34 cellular contexts compared by ENCODE assay signal in the genomic region with DNA sequence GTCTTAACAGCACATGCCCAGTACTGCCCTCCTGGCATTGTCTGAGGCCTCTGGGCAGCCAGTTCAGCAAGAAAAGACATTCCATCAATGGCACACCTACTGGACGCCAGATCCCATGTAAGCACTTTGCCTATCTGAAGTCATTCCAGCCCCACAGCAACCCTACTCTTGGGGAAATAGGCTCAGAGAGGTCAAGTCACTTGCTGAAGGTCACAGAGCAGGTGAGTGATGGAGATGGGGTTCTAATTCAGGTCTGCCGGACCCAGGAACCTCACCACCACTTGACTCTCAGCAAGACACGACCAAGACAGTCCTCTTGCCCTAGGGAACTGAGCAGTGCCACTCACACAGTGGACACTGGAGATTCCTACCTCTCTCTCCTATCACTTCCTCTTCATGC.
"Had no signal": no experiment of that assay in that cellular context is flagged by ENCODE, and none has a peak within 500 bp of the region (broad histone marks: within the 10 kb centered on the region; RNA-seq: fewer than 3 reads in every experiment).

No MANE protein-coding gene starts in this region.

- H3K9me3 ChIP-seq: adrenal gland, ascending aorta, body of pancreas, breast epithelium had no signal

- H3K36me3 ChIP-seq: adrenal gland, ascending aorta, brain microvascular endothelial cell, breast epithelium, cardiac muscle cell had no signal

- DNase-seq: activated effector memory CD4-positive, alpha-beta T cell treated with anti-CD3 and anti-CD28 coated beads, Interleukin-2, amount 50 U/mL, for 16 hours; activated effector memory CD4-positive, alpha-beta T cell treated with Interleukin-2 at 50 U/mL for 16 hours; activated gamma-delta T cell; activated gamma-delta T cell treated with Interleukin-2 at 50 U/mL for 16 hours; activated naive CD4-positive, alpha-beta T cell; activated naive CD4-positive, alpha-beta T cell treated with anti-CD3 and anti-CD28 coated beads for 36 hours; activated naive CD4-positive, alpha-beta T cell treated with anti-CD3 and anti-CD28 coated beads, Interleukin-2, amount 10 ng/mL, durations not matched to agents 7 days and 5 days; activated naive CD4-positive, alpha-beta T cell treated with anti-CD3 and anti-CD28 coated beads, Interleukin-2, amount 50 U/mL, for 16 hours; activated naive CD4-positive, alpha-beta T cell treated with Interleukin-2 at 50 U/mL for 16 hours; activated naive CD8-positive, alpha-beta T cell treated with anti-CD3 and anti-CD28 coated beads for 36 hours; activated naive CD8-positive, alpha-beta T cell treated with anti-CD3 and anti-CD28 coated beads, Interleukin-2, amount 10 ng/mL, durations not matched to agents 7 days and 5 days; activated naive CD8-positive, alpha-beta T cell treated with anti-CD3 and anti-CD28 coated beads, Interleukin-2, amount 50 U/mL, for 24 hours; activated T-cell treated with anti-CD3 and anti-CD28 coated beads, Interleukin-2, amount 50 U/mL, for 1 hour; activated T-cell treated with anti-CD3 and anti-CD28 coated beads, Interleukin-2, amount 50 U/mL, for 24 hours; activated T-cell treated with anti-CD3 and anti-CD28 coated beads, Interleukin-2, amount 50 U/mL, for 4 hours; activated T-cell treated with anti-CD3 and anti-CD28 coated beads, Interleukin-2, amount 50 U/mL, for 48 hours; activated T-cell treated with anti-CD3 and anti-CD28 coated beads, Interleukin-2, amount 50 U/mL, for 72 hours; adrenal gland; amniotic stem cell; amygdala; anterior cingulate cortex; aorta; body of pancreas; brain microvascular endothelial cell; caudate nucleus; central memory CD4-positive, alpha-beta T cell; cerebellar nuclear complex had no signal

- H3K27me3 ChIP-seq: ascending aorta had no signal

- ATAC-seq: activated naive CD4-positive, alpha-beta T cell treated with anti-CD3 and anti-CD28 coated beads, Interleukin-2, amount 50 U/mL, for 72 hours; activated naive CD8-positive, alpha-beta T cell treated with anti-CD3 and anti-CD28 coated beads, Interleukin-2, amount 50 U/mL, for 24 hours; activated T-cell treated with anti-CD3 and anti-CD28 coated beads, Interleukin-2, amount 50 U/mL, for 4 hours; activated T-cell treated with anti-CD3 and anti-CD28 coated beads, Interleukin-2, amount 50 U/mL, for 72 hours; activated T-helper 17 cell treated with anti-CD3 and anti-CD28 coated beads, Interleukin-2, amount 50 U/mL, for 72 hours; body of pancreas had no signal

- FAIRE-seq: astrocyte, bronchial epithelial cell had no signal

- H3K4me1 ChIP-seq: adrenal gland, ascending aorta, body of pancreas, breast epithelium had no signal

- H3K4me3 ChIP-seq: adrenal gland, ascending aorta, body of pancreas, breast epithelium, cardiac muscle cell had no signal

- H3K27ac ChIP-seq: adrenal gland, ascending aorta, body of pancreas, brain microvascular endothelial cell, breast epithelium, cardiac muscle cell had no signal
